In genomic region chr1:203039609-203040517, GRCh38 we compare ENCODE assay signal across 10 cellular contexts. TPM values are rescaled to one million over a fixed set of nuclear protein-coding genes. Genes with fewer than 3 reads are reported as not detected.
A peak's percentile ranks its signal among the peaks of the same experiment; 100 is the strongest.
DNase-seq lines count a peak whose midpoint lies in the region; ATAC-seq and TF ChIP-seq lines count a peak whose summit lies in the region.
"Had no signal": no experiment of that assay in that cellular context is flagged by ENCODE, and none has a peak within 500 bp of the region (broad histone marks: within the 10 kb centered on the region; RNA-seq: fewer than 3 reads in every experiment).

No MANE protein-coding gene starts in this region.

- no peak overlapping the region for H3K27ac Mint-ChIP-seq in osteocyte (ENCODE audit: unreplicated experiment)
- H3K27ac Mint-ChIP-seq: CD4-positive, alpha-beta T cell had no signal

- peaks cover 9% of the 10 kb centered on the region for H3K27me3 Mint-ChIP-seq in osteocyte (ENCODE audit: unreplicated experiment)

- no peaks in the 10 kb centered on the region for H3K36me3 Mint-ChIP-seq in osteocyte (ENCODE audit: unreplicated experiment)

- no peaks in the 10 kb centered on the region for H3K9me3 Mint-ChIP-seq in osteocyte (ENCODE audit: unreplicated experiment)
- H3K9me3 Mint-ChIP-seq: CD4-positive, alpha-beta T cell had no signal

- H3K4me1 Mint-ChIP-seq in osteocyte (ENCODE audit: unreplicated experiment): peaks cover 12% of the 10 kb centered on the region

- TF ChIP-seq CTCF in cardiac fibroblast (IDR thresholded peaks at IDR 0.05; ENCODE audit: low read depth, low read length) (peak; percentile 41), osteocyte (IDR thresholded peaks at IDR 0.05) (peak; percentile 22)

- H3K4me3 ChIP-seq in cardiac fibroblast (replicated peaks in 1 of 2; ENCODE audit: low read depth in 2 of 2, low read length in 2 of 2): no peak overlapping the region
- H3K4me3 ChIP-seq: tibial nerve had no signal

- ATAC-seq in HG02852 (IDR thresholded peaks at IDR 0.05; ENCODE audit: unreplicated experiment): no peak
- ATAC-seq in GM19351 (IDR thresholded peaks at IDR 0.05; ENCODE audit: unreplicated experiment): no peak

- DNase-seq in NCI-H2227 (lab: John Stamatoyannopoulos, UW; ENCODE audit: unreplicated experiment) (peak; percentile 49), NCI-H2227 treated with DMSO at 0.1 percent for 48 hours (lab: John Stamatoyannopoulos, UW) (no peak), NAMALWA (ENCODE audit: low spot score) (peak; percentile 52), cardiac fibroblast (ENCODE audit: low read depth in 2 of 2) (no peak), osteocyte (ENCODE audit: extremely low spot score, unreplicated experiment) (no peak), NCI-H1417 treated with DMSO at 0.1 percent for 48 hours (lab: John Stamatoyannopoulos, UW) (no peak)

- no peak overlapping the region for H3K4me3 Mint-ChIP-seq in osteocyte (ENCODE audit: unreplicated experiment)
- H3K4me3 Mint-ChIP-seq: CD4-positive, alpha-beta T cell had no signal

RNA-seq across cellular contexts. Expression of gene PPFIA4, which starts 13.6 kb away (rescaled TPM):
- 0.63 and 1.4 TPM in 2 replicates for total RNA-seq in osteocyte

RNA-seq across cellular contexts. Expression of gene TMEM183A, which starts 32.7 kb away (rescaled TPM):
- total RNA-seq in osteocyte: 59.6 and 65.9 TPM in 2 replicates

RNA-seq across cellular contexts. Expression of gene MYOG, which starts 45.9 kb away (rescaled TPM):
- total RNA-seq in osteocyte: not detected in 2 replicates
- total RNA-seq: CD4-positive, alpha-beta T cell; tibial nerve had no signal

Comparison
In these comparisons a context has a peak if more than half of its experiments do, and no peak if none do; other contexts are left out.
1. DNase-seq: peak in NCI-H2227 (single experiment) and NAMALWA (single experiment); none in NCI-H2227 treated with DMSO at 0.1 percent for 48 hours (single experiment), cardiac fibroblast (0 of 2), osteocyte (single experiment) and NCI-H1417 treated with DMSO at 0.1 percent for 48 hours (single experiment).